7 cellular contexts compared by ENCODE assay signal in genomic region chr17:75181110-75181509, GRCh38. TPM values are rescaled to one million over a fixed set of nuclear protein-coding genes. Genes with fewer than 3 reads are reported as not detected.
DNase-seq lines count a peak whose midpoint lies in the region; ATAC-seq and TF ChIP-seq lines count a peak whose summit lies in the region.

No MANE protein-coding gene starts in this region.

- POLR2A ChIA-PET in activated CD8-positive, alpha-beta T cell treated with anti-CD3 and anti-CD28 coated beads for 36 hours (lab: Charles Lee), result interaction anchor here (0.5 to 1.7 kb wide), 8 partner anchors 18 to 223 kb away, joined by 3 to 4 read pairs (median 3); partner anchors contain the start of gene JPT1

- peak overlapping the region; percentile 75 for H3K27ac Mint-ChIP-seq in activated CD8-positive, alpha-beta T cell treated with anti-CD3 and anti-CD28 coated beads for 36 hours
- peak overlapping the region; percentile 97 for H3K27ac Mint-ChIP-seq in stimulated activated naive B cell treated with anti-CD40 and anti-IgM and Interleukin-4, amounts not matched to agents 10 μg/mL and 1 μg/mL and 100 μg/mL, for 72 hours

- CTCF ChIA-PET in activated CD8-positive, alpha-beta T cell treated with anti-CD3 and anti-CD28 coated beads for 36 hours (lab: Charles Lee), result interaction anchor here (1.1 to 2.3 kb wide), 6 partner anchors 9 to 67 kb away, joined by 3 to 8 read pairs (median 5); partner anchors contain the start of gene NT5C

- H3K27me3 Mint-ChIP-seq in activated CD8-positive, alpha-beta T cell treated with anti-CD3 and anti-CD28 coated beads for 36 hours, result no peaks in the 10 kb centered on the region
- H3K27me3 Mint-ChIP-seq in stimulated activated naive B cell treated with anti-CD40 and anti-IgM and Interleukin-4, amounts not matched to agents 10 μg/mL and 1 μg/mL and 100 μg/mL, for 72 hours, result no peaks in the 10 kb centered on the region

- peaks cover 34% of the 10 kb centered on the region for H3K36me3 Mint-ChIP-seq in activated CD8-positive, alpha-beta T cell treated with anti-CD3 and anti-CD28 coated beads for 36 hours (ENCODE audit: low read depth)
- H3K36me3 Mint-ChIP-seq in stimulated activated naive B cell treated with anti-CD40 and anti-IgM and Interleukin-4, amounts not matched to agents 10 μg/mL and 1 μg/mL and 100 μg/mL, for 72 hours, result peaks cover 15 to 18% of the 10 kb centered on the region in 2 donors

- H3K4me3 ChIP-seq in HL-60 (replicated peaks; ENCODE audit: insufficient read depth, low read length), result peak overlapping the region; percentile 92
- H3K4me3 ChIP-seq in iPS-18a (ENCODE audit: low read length), result peak overlapping the region; percentile 86

- peaks cover 4% of the 10 kb centered on the region for H3K4me1 ChIP-seq in iPS-18a (ENCODE audit: control insufficient read depth, low read depth, low read length)

- no peaks in the 10 kb centered on the region for H3K9me3 ChIP-seq in iPS-18a (ENCODE audit: control insufficient read depth, low read depth, low read length)

- H3K27ac ChIP-seq in HL-60 (replicated peaks), result peak overlapping the region; percentile 95
- H3K27ac ChIP-seq in iPS-18a (ENCODE audit: low read length), result no peak overlapping the region

- ATAC-seq in activated CD8-positive, alpha-beta T cell treated with anti-CD3 and anti-CD28 coated beads for 36 hours, result no peak
- ATAC-seq in stimulated activated naive B cell treated with anti-CD40 and anti-IgM and Interleukin-4, amounts not matched to agents 10 μg/mL and 1 μg/mL and 100 μg/mL, for 72 hours (replicated peaks), result no peak
- ATAC-seq in GM18517 (IDR thresholded peaks at IDR 0.05; ENCODE audit: unreplicated experiment), result no peak

- H3K27me3 ChIP-seq in HL-60 (ENCODE audit: insufficient read depth, poor library complexity, severe bottlenecking), result no peaks in the 10 kb centered on the region
- H3K27me3 ChIP-seq in iPS-18a (ENCODE audit: control insufficient read depth, insufficient read depth, low read length), result no peaks in the 10 kb centered on the region

- H3K4me3 Mint-ChIP-seq in activated CD8-positive, alpha-beta T cell treated with anti-CD3 and anti-CD28 coated beads for 36 hours, result peak overlapping the region; percentile 90
- peak overlapping the region; percentile 87 to 91 for H3K4me3 Mint-ChIP-seq in stimulated activated naive B cell treated with anti-CD40 and anti-IgM and Interleukin-4, amounts not matched to agents 10 μg/mL and 1 μg/mL and 100 μg/mL, for 72 hours

- TF ChIP-seq CTCF in HL-60 (IDR thresholded peaks at IDR 0.05; ENCODE audit: insufficient read depth, low read length), result no peak
- TF ChIP-seq CTCF in activated CD8-positive, alpha-beta T cell treated with anti-CD3 and anti-CD28 coated beads for 36 hours (IDR thresholded peaks at IDR 0.05), result no peak

- H3K9me3 Mint-ChIP-seq in activated CD8-positive, alpha-beta T cell treated with anti-CD3 and anti-CD28 coated beads for 36 hours, result no peaks in the 10 kb centered on the region
- no peaks in the 10 kb centered on the region for H3K9me3 Mint-ChIP-seq in stimulated activated naive B cell treated with anti-CD40 and anti-IgM and Interleukin-4, amounts not matched to agents 10 μg/mL and 1 μg/mL and 100 μg/mL, for 72 hours

- peak overlapping the region; percentile 88 for H3K9ac ChIP-seq in iPS-18a (ENCODE audit: low read length)

- DNase-seq in HL-60 (ENCODE audit: low read depth in 1 of 2, low spot score in 1 of 2) (no peak), hepatic stellate cell (ENCODE audit: low spot score) (no peak), iPS-NIHi7 (ENCODE audit: extremely low spot score) (no peak)
- DNase-seq in activated CD8-positive, alpha-beta T cell treated with anti-CD3 and anti-CD28 coated beads for 36 hours, result no peak
- no peak for DNase-seq in stimulated activated naive B cell treated with anti-CD40 and anti-IgM and Interleukin-4, amounts not matched to agents 10 μg/mL and 1 μg/mL and 100 μg/mL, for 72 hours

- H3K4me1 Mint-ChIP-seq in activated CD8-positive, alpha-beta T cell treated with anti-CD3 and anti-CD28 coated beads for 36 hours (ENCODE audit: low read depth), result peaks cover 44% of the 10 kb centered on the region
- peaks cover 20 to 44% of the 10 kb centered on the region in 2 donors for H3K4me1 Mint-ChIP-seq in stimulated activated naive B cell treated with anti-CD40 and anti-IgM and Interleukin-4, amounts not matched to agents 10 μg/mL and 1 μg/mL and 100 μg/mL, for 72 hours

- peaks cover 38% of the 10 kb centered on the region for H3K36me3 ChIP-seq in iPS-18a (ENCODE audit: control insufficient read depth, low read depth, low read length)

- intact Hi-C loops in activated CD8-positive, alpha-beta T cell treated with anti-CD3 and anti-CD28 coated beads for 36 hours (cut with micrococcal nuclease), result no loop called here

RNA-seq across cellular contexts. Expression of gene SUMO2, which starts 1.6 kb away (rescaled TPM):
- total RNA-seq in activated CD8-positive, alpha-beta T cell treated with anti-CD3 and anti-CD28 coated beads for 36 hours, result 100 to 1,000 TPM; 506 to 525 TPM

RNA-seq across cellular contexts. Expression of gene NUP85, which starts 24.4 kb away (rescaled TPM):
- total RNA-seq in activated CD8-positive, alpha-beta T cell treated with anti-CD3 and anti-CD28 coated beads for 36 hours, result 100 to 1,000 TPM; 108 to 116 TPM

RNA-seq across cellular contexts. Expression of gene JPT1, which starts 26.8 kb away (rescaled TPM):
- 100 to 1,000 TPM; 203 to 208 TPM for total RNA-seq in activated CD8-positive, alpha-beta T cell treated with anti-CD3 and anti-CD28 coated beads for 36 hours

RNA-seq across cellular contexts. Expression of gene NT5C, which starts 49.6 kb away (rescaled TPM):
- total RNA-seq in activated CD8-positive, alpha-beta T cell treated with anti-CD3 and anti-CD28 coated beads for 36 hours, result 10 to 100 TPM; 66.1 to 68.1 TPM
